ENCODE assay signal across 19 cellular contexts in genomic region chr13:44951184-44951583, GRCh38. TPM values are rescaled to one million over a fixed set of nuclear protein-coding genes. Genes with fewer than 3 reads are reported as not detected.
DNase-seq lines count a peak whose midpoint lies in the region; ATAC-seq, FAIRE-seq and TF ChIP-seq lines count a peak whose summit lies in the region.
"Had no signal": no experiment of that assay in that cellular context is flagged by ENCODE, and none has a peak within 500 bp of the region (broad histone marks: within the 10 kb centered on the region; RNA-seq: fewer than 3 reads in every experiment).

No MANE protein-coding gene starts in this region.

- ATAC-seq in A549 (no peak), heart left ventricle (no peak)

- H3K79me2 ChIP-seq in astrocyte (ENCODE audit: insufficient read depth, low read length) (peaks cover 6% of the 10 kb centered on the region), parathyroid adenoma (no peaks in the 10 kb centered on the region)

- H3K27ac Mint-ChIP-seq in astrocyte (ENCODE audit: unreplicated experiment), result peak overlapping the region; percentile 60
- H3K27ac Mint-ChIP-seq in activated T-cell treated with anti-CD3 and anti-CD28 coated beads, Interleukin-2, amount 50 U/mL, for 24 hours, result no peak overlapping the region

- POLR2A ChIA-PET in A549 (lab: Yijun Ruan, JAX), result no interaction called here

- no peaks in the 10 kb centered on the region for H4K20me1 ChIP-seq in astrocyte (ENCODE audit: insufficient read depth, low read length)

- FAIRE-seq in A549 (lab: Jason Lieb, UNC) (no peak), astrocyte (lab: Jason Lieb, UNC) (peak; percentile 13)
- FAIRE-seq: H1 had no signal

- TF ChIP-seq EP300 in A549 (IDR thresholded peaks at IDR 0.05), result no peak

- no peak overlapping the region for H3K4me3 Mint-ChIP-seq in astrocyte (ENCODE audit: unreplicated experiment)
- no peak overlapping the region for H3K4me3 Mint-ChIP-seq in activated T-cell treated with anti-CD3 and anti-CD28 coated beads, Interleukin-2, amount 50 U/mL, for 24 hours
- H3K4me3 Mint-ChIP-seq: CD14-positive monocyte had no signal

- no peak for TF ChIP-seq CTCF in A549 (IDR thresholded peaks at IDR 0.05)
- no peak for TF ChIP-seq CTCF in astrocyte (IDR thresholded peaks at IDR 0.05; ENCODE audit: insufficient read depth, low read depth, low read length)
- TF ChIP-seq CTCF in parathyroid adenoma (IDR thresholded peaks at IDR 0.05), result no peak
- TF ChIP-seq CTCF in heart left ventricle (IDR thresholded peaks at IDR 0.05), result no peak

- intact Hi-C loops in heart left ventricle (cut with DNase I), result no loop called here

- H3K4me3 ChIP-seq in A549 (no peak overlapping the region), astrocyte (ENCODE audit: insufficient read depth, low read depth, low read length) (no peak overlapping the region), parathyroid adenoma (ENCODE audit: low read depth, low read length) (no peak overlapping the region), heart left ventricle (no peak overlapping the region)

- H3K27me3 ChIP-seq in astrocyte (ENCODE audit: insufficient read depth, low read length) (no peaks in the 10 kb centered on the region), parathyroid adenoma (ENCODE audit: control insufficient read depth, insufficient read depth, low read length) (no peaks in the 10 kb centered on the region), heart left ventricle (no peaks in the 10 kb centered on the region)

- CTCF ChIA-PET in A549 (lab: Yijun Ruan, JAX), result interaction anchor here (1.0 to 3.3 kb wide), 2 partner anchors 32 to 467 kb away, joined by 3 to 11 read pairs; no protein-coding TSS in a partner anchor

- H3K9me3 ChIP-seq in A549, result no peaks in the 10 kb centered on the region
- H3K9me3 ChIP-seq in astrocyte (ENCODE audit: insufficient read depth, low read depth, low read length), result no peaks in the 10 kb centered on the region
- no peaks in the 10 kb centered on the region for H3K9me3 ChIP-seq in parathyroid adenoma (ENCODE audit: control insufficient read depth, low read length)
- H3K9me3 ChIP-seq in heart left ventricle, result no peaks in the 10 kb centered on the region
- H3K9me3 ChIP-seq: Caco-2 had no signal

- peak overlapping the region; percentile 22; the same call in 1 of the 3 replicates for H3K4me2 ChIP-seq in A549
- peak overlapping the region; percentile 50 for H3K4me2 ChIP-seq in astrocyte (ENCODE audit: low read length)
- H3K4me2 ChIP-seq in parathyroid adenoma (ENCODE audit: low read length), result no peak overlapping the region

- no peaks in the 10 kb centered on the region for H3K36me3 ChIP-seq in astrocyte (ENCODE audit: insufficient read depth, low read length)
- H3K36me3 ChIP-seq in parathyroid adenoma (ENCODE audit: control insufficient read depth, insufficient read depth, low read length), result peaks cover 2% of the 10 kb centered on the region
- peaks cover 0 to 14% (median 5%) of the 10 kb centered on the region in 9 donors for H3K36me3 ChIP-seq in heart left ventricle

- H3K27ac ChIP-seq in A549 (no peak overlapping the region), astrocyte (ENCODE audit: low read depth, low read length) (peak overlapping the region; percentile 31), parathyroid adenoma (peak overlapping the region; percentile 90), heart left ventricle (no peak overlapping the region)

- no peak overlapping the region for H3K9ac ChIP-seq in astrocyte (ENCODE audit: low read length)
- no peak overlapping the region for H3K9ac ChIP-seq in parathyroid adenoma

- TF ChIP-seq POLR2A in A549 (IDR thresholded peaks at IDR 0.05; ENCODE audit: low read length) (no peak), heart left ventricle (IDR thresholded peaks at IDR 0.05) (no peak)

- DNase-seq in A549 (ENCODE audit: low read depth in 1 of 2, low spot score in 1 of 2), result no peak
- peak; percentile 29 for DNase-seq in HCEC 1CT
- peak; percentile 60 for DNase-seq in astrocyte (ENCODE audit: low read depth)
- DNase-seq in NCI-H146 treated with DMSO at 0.1 percent for 48 hours (lab: John Stamatoyannopoulos, UW; ENCODE audit: unreplicated experiment), result no peak
- DNase-seq in activated T-cell treated with anti-CD3 and anti-CD28 coated beads, Interleukin-2, amount 50 U/mL, for 24 hours, result no peak
- no peak for DNase-seq in heart left ventricle
- no peak for DNase-seq in NCI-H187 treated with DMSO at 0.1 percent for 48 hours (lab: John Stamatoyannopoulos, UW)
- DNase-seq: AML-193; Caco-2; MM.1S; NCI-H1092 treated with DMSO at 0.1 percent for 48 hours; NCI-H1694 treated with DMSO at 0.1 percent for 48 hours; NCI-H446; NCI-H69; NK-92 treated with Interleukin-12 subunit alpha and Interleukin-12 subunit beta, amount 100 ng/mL, for 24 hours; SHP77 had no signal

- peaks cover 6% of the 10 kb centered on the region for H3K36me3 Mint-ChIP-seq in astrocyte (ENCODE audit: low read depth, unreplicated experiment)
- peaks cover 76% of the 10 kb centered on the region for H3K36me3 Mint-ChIP-seq in activated T-cell treated with anti-CD3 and anti-CD28 coated beads, Interleukin-2, amount 50 U/mL, for 24 hours (ENCODE audit: low read depth)

- H3K27me3 Mint-ChIP-seq in astrocyte (ENCODE audit: low read depth, unreplicated experiment), result no peaks in the 10 kb centered on the region
- H3K27me3 Mint-ChIP-seq in activated T-cell treated with anti-CD3 and anti-CD28 coated beads, Interleukin-2, amount 50 U/mL, for 24 hours, result no peaks in the 10 kb centered on the region

- H3K4me1 ChIP-seq in A549, result peaks cover 8% of the 10 kb centered on the region
- peaks cover 7% of the 10 kb centered on the region for H3K4me1 ChIP-seq in astrocyte (ENCODE audit: insufficient read depth, low read length)
- peaks cover 25% of the 10 kb centered on the region for H3K4me1 ChIP-seq in parathyroid adenoma
- H3K4me1 ChIP-seq in heart left ventricle, result peaks cover 0 to 4% (median 0%) of the 10 kb centered on the region in 12 donors
- H3K4me1 ChIP-seq: Caco-2 had no signal

- no peak for TF ChIP-seq RAD21 in A549 (conservative IDR thresholded peaks at IDR 0.05 in 1 of 2, IDR thresholded peaks at IDR 0.05 in 1 of 2)

- H2AFZ ChIP-seq in astrocyte (ENCODE audit: low read depth, low read length) (no peak overlapping the region), parathyroid adenoma (peak overlapping the region; percentile 18)

- H3K4me1 Mint-ChIP-seq in astrocyte (ENCODE audit: low read depth, unreplicated experiment), result peaks cover 13% of the 10 kb centered on the region
- no peaks in the 10 kb centered on the region for H3K4me1 Mint-ChIP-seq in activated T-cell treated with anti-CD3 and anti-CD28 coated beads, Interleukin-2, amount 50 U/mL, for 24 hours (ENCODE audit: low read depth)
- H3K4me1 Mint-ChIP-seq: CD14-positive monocyte had no signal

- H3K9me3 Mint-ChIP-seq in astrocyte (ENCODE audit: unreplicated experiment), result peaks cover 1% of the 10 kb centered on the region
- H3K9me3 Mint-ChIP-seq in activated T-cell treated with anti-CD3 and anti-CD28 coated beads, Interleukin-2, amount 50 U/mL, for 24 hours, result no peaks in the 10 kb centered on the region
- H3K9me3 Mint-ChIP-seq: CD14-positive monocyte had no signal

TF ChIP-seq in A549, 52 proteins besides CTCF, POLR2A, EP300 and RAD21 (continues in another document):
- no peak for TF ChIP-seq CBX8 (IDR thresholded peaks at IDR 0.05)
- TF ChIP-seq ATOH8 (CRISPR knock-in tag; IDR thresholded peaks at IDR 0.05; ENCODE audit: low read depth), result no peak
- no peak for TF ChIP-seq KDM1A (IDR thresholded peaks at IDR 0.05; ENCODE audit: low read depth)
- no peak for TF ChIP-seq USF2 (IDR thresholded peaks at IDR 0.05)
- TF ChIP-seq EHF (CRISPR knock-in tag; IDR thresholded peaks at IDR 0.05), result no peak
- no peak for TF ChIP-seq CHD4 (IDR thresholded peaks at IDR 0.05; ENCODE audit: borderline replicate concordance)
- TF ChIP-seq FOSL2 (IDR thresholded peaks at IDR 0.05), result no peak
- no peak for TF ChIP-seq FOSL2 (CRISPR knock-in tag; IDR thresholded peaks at IDR 0.05)
- TF ChIP-seq PBX3 (IDR thresholded peaks at IDR 0.05), result no peak

RNA-seq across cellular contexts. Expression of gene NUFIP1, which starts 38.1 kb away (rescaled TPM):
- 3.7 and 4.2 TPM in 2 replicates for polyA plus RNA-seq in A549 (2011; rRNA removed)
- polyA plus RNA-seq in A549 (2012; cell fraction: cytosol; rRNA removed), result 1.7 TPM in 2 replicates
- 3.2 and 3.3 TPM in 2 replicates for polyA plus RNA-seq in A549 (2012; cell fraction: nucleus; rRNA removed)
- 6.3 to 6.5 TPM (median 6.5 TPM) in 3 replicates for polyA plus RNA-seq in A549 (2017; fragmentation: RNase III; extraction: RNeasy Plus Mini Kit Qiagen cat#74134 plus additional on column Dnase treatment)
- polyA minus RNA-seq in A549 (2011; rRNA and poly(A)+ RNA removed), result 1.4 and 1.7 TPM in 2 replicates
- total RNA-seq in astrocyte, result 7.0 and 7.6 TPM in 2 replicates
- total RNA-seq in heart left ventricle, result 1 to 10 TPM; 2.1 to 4.9 (median 3.3) TPM
- 1 to 10 TPM; 1.4 to 2.4 TPM for polyA plus RNA-seq in heart left ventricle

RNA-seq across cellular contexts. Expression of gene GPALPP1, which starts 38.2 kb away (rescaled TPM):
- 15.5 and 21.0 TPM in 2 replicates for polyA plus RNA-seq in A549 (2011; rRNA removed)
- polyA plus RNA-seq in A549 (2012; cell fraction: cytosol; rRNA removed), result 4.8 and 5.4 TPM in 2 replicates
- polyA plus RNA-seq in A549 (2012; cell fraction: nucleus; rRNA removed), result 6.6 and 11.8 TPM in 2 replicates
- polyA plus RNA-seq in A549 (2017; fragmentation: RNase III; extraction: RNeasy Plus Mini Kit Qiagen cat#74134 plus additional on column Dnase treatment), result 13.3 to 13.5 TPM (median 13.4 TPM) in 3 replicates
- polyA minus RNA-seq in A549 (2011; rRNA and poly(A)+ RNA removed), result 9.5 and 15.6 TPM in 2 replicates
- total RNA-seq in astrocyte, result 18.5 and 22.2 TPM in 2 replicates
- total RNA-seq in heart left ventricle, result 10 to 100 TPM; 10.9 to 16.1 (median 13.4) TPM
- polyA plus RNA-seq in heart left ventricle, result 1 to 10 TPM; 5.4 to 9.5 TPM

Comparison
In these comparisons a context has a peak if more than half of its experiments do, and no peak if none do; other contexts are left out.
1. DNase-seq: peak in HCEC 1CT (single experiment) and astrocyte (single experiment); none in A549 (0 of 2), NCI-H146 treated with DMSO at 0.1 percent for 48 hours (single experiment), activated T-cell treated with anti-CD3 and anti-CD28 coated beads, Interleukin-2, amount 50 U/mL, for 24 hours (single experiment), heart left ventricle (0 of 5) and NCI-H187 treated with DMSO at 0.1 percent for 48 hours (single experiment).
2. H3K27ac ChIP-seq: peak in astrocyte (single experiment) and parathyroid adenoma (single experiment); none in A549 (0 of 2) and heart left ventricle (0 of 12).